Comparison of ENCODE assay signal across 1 cellular context in the genomic region with DNA sequence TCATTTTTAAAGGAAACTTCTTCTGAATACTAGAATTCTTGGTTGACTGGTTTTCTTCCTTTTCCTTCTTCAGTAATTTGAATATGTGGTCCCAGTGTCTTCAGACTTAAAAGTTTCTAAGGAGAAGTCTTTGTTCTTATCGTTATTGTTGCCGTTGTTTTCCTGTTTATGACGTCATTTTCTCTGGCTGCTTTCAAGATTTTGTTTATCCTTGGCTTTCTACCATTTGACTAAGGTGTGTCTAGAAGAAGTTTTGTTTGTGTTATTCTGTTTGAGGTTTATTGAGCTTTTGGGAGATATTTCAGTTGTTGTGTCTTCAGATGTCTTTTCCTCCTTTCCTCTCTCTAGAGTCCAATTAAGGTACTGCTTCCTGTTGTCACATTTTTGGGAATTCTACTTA.
TF ChIP-seq lines count a peak whose summit lies in the region.

No MANE protein-coding gene starts in this region.

TF ChIP-seq in K562, 482 proteins besides CTCF, POLR2A, EP300 and RAD21 (continued from another document and continues in another):
- TF ChIP-seq, protein P1, sequence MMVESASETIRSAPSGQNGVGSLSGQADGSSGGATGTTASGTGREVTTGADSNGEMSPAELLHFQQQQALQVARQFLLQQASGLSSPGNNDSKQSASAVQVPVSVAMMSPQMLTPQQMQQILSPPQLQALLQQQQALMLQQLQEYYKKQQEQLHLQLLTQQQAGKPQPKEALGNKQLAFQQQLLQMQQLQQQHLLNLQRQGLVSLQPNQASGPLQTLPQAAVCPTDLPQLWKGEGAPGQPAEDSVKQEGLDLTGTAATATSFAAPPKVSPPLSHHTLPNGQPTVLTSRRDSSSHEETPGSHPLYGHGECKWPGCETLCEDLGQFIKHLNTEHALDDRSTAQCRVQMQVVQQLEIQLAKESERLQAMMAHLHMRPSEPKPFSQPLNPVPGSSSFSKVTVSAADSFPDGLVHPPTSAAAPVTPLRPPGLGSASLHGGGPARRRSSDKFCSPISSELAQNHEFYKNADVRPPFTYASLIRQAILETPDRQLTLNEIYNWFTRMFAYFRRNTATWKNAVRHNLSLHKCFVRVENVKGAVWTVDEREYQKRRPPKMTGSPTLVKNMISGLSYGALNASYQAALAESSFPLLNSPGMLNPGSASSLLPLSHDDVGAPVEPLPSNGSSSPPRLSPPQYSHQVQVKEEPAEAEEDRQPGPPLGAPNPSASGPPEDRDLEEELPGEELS (CRISPR knock-in tag; IDR thresholded peaks at IDR 0.05; ENCODE audit: borderline replicate concordance): no peak
- TF ChIP-seq CBX5 (IDR thresholded peaks at IDR 0.05; ENCODE audit: borderline replicate concordance, low read depth) (no peak), DIDO1 (tag; IDR thresholded peaks at IDR 0.05; ENCODE audit: low read depth) (no peak), ZNF717 (CRISPR knock-in tag; IDR thresholded peaks at IDR 0.05) (no peak), MTA2 (IDR thresholded peaks at IDR 0.05; ENCODE audit: low read depth) (no peak), HMG20A (CRISPR knock-in tag; conservative IDR thresholded peaks at IDR 0.05) (no peak), NR2F6 (CRISPR knock-in tag; IDR thresholded peaks at IDR 0.05) (no peak), ATF1 (CRISPR knock-in tag; IDR thresholded peaks at IDR 0.05) (no peak), ATF1 (tag; IDR thresholded peaks at IDR 0.05) (peak; percentile 74), IRF9 (tag; IDR thresholded peaks at IDR 0.05) (no peak), KAT2B (IDR thresholded peaks at IDR 0.05; ENCODE audit: low read depth, low read length) (no peak), THRAP3 (IDR thresholded peaks at IDR 0.05; ENCODE audit: borderline replicate concordance) (no peak), PHB2 (IDR thresholded peaks at IDR 0.05; ENCODE audit: low read depth) (no peak), ARID2 (IDR thresholded peaks at IDR 0.05) (no peak), MCM7 (IDR thresholded peaks at IDR 0.05) (no peak), ZFP30 (CRISPR knock-in tag; IDR thresholded peaks at IDR 0.05; ENCODE audit: borderline replicate concordance) (no peak), FOXK2 (conservative IDR thresholded peaks at IDR 0.05 in 1 of 2, IDR thresholded peaks at IDR 0.05 in 1 of 2; ENCODE audit: low read depth in 2 of 2) (peak in 1 of 2 experiments; percentile 49; a peak in 1 of 4 replicates), CGGBP1 (CRISPR knock-in tag; IDR thresholded peaks at IDR 0.05) (no peak), ZNF609 (CRISPR knock-in tag; IDR thresholded peaks at IDR 0.05; ENCODE audit: borderline replicate concordance) (no peak), ESRRB (CRISPR knock-in tag; IDR thresholded peaks at IDR 0.05; ENCODE audit: borderline replicate concordance) (no peak), NCOA1 (IDR thresholded peaks at IDR 0.05; ENCODE audit: low read depth) (no peak), GTF2B (IDR thresholded peaks at IDR 0.05; ENCODE audit: extremely low read depth, insufficient read length) (no peak), CREB3 (tag; conservative IDR thresholded peaks at IDR 0.05; ENCODE audit: low read depth) (no peak)
- TF ChIP-seq, protein P2, sequence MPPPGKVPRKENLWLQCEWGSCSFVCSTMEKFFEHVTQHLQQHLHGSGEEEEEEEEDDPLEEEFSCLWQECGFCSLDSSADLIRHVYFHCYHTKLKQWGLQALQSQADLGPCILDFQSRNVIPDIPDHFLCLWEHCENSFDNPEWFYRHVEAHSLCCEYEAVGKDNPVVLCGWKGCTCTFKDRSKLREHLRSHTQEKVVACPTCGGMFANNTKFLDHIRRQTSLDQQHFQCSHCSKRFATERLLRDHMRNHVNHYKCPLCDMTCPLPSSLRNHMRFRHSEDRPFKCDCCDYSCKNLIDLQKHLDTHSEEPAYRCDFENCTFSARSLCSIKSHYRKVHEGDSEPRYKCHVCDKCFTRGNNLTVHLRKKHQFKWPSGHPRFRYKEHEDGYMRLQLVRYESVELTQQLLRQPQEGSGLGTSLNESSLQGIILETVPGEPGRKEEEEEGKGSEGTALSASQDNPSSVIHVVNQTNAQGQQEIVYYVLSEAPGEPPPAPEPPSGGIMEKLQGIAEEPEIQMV (tag; conservative IDR thresholded peaks at IDR 0.05; ENCODE audit: low read depth): no peak
- TF ChIP-seq, protein P3, sequence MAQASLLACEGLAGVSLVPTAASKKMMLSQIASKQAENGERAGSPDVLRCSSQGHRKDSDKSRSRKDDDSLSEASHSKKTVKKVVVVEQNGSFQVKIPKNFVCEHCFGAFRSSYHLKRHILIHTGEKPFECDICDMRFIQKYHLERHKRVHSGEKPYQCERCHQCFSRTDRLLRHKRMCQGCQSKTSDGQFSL (CRISPR knock-in tag; IDR thresholded peaks at IDR 0.05): no peak
- TF ChIP-seq, protein P3 (tag; IDR thresholded peaks at IDR 0.05): no peak
- TF ChIP-seq, protein P4, sequence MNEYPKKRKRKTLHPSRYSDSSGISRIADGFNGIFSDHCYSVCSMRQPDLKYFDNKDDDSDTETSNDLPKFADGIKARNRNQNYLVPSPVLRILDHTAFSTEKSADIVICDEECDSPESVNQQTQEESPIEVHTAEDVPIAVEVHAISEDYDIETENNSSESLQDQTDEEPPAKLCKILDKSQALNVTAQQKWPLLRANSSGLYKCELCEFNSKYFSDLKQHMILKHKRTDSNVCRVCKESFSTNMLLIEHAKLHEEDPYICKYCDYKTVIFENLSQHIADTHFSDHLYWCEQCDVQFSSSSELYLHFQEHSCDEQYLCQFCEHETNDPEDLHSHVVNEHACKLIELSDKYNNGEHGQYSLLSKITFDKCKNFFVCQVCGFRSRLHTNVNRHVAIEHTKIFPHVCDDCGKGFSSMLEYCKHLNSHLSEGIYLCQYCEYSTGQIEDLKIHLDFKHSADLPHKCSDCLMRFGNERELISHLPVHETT (CRISPR knock-in tag; conservative IDR thresholded peaks at IDR 0.05 in 1 of 2, IDR thresholded peaks at IDR 0.05 in 1 of 2): no peak
- TF ChIP-seq, protein P5, sequence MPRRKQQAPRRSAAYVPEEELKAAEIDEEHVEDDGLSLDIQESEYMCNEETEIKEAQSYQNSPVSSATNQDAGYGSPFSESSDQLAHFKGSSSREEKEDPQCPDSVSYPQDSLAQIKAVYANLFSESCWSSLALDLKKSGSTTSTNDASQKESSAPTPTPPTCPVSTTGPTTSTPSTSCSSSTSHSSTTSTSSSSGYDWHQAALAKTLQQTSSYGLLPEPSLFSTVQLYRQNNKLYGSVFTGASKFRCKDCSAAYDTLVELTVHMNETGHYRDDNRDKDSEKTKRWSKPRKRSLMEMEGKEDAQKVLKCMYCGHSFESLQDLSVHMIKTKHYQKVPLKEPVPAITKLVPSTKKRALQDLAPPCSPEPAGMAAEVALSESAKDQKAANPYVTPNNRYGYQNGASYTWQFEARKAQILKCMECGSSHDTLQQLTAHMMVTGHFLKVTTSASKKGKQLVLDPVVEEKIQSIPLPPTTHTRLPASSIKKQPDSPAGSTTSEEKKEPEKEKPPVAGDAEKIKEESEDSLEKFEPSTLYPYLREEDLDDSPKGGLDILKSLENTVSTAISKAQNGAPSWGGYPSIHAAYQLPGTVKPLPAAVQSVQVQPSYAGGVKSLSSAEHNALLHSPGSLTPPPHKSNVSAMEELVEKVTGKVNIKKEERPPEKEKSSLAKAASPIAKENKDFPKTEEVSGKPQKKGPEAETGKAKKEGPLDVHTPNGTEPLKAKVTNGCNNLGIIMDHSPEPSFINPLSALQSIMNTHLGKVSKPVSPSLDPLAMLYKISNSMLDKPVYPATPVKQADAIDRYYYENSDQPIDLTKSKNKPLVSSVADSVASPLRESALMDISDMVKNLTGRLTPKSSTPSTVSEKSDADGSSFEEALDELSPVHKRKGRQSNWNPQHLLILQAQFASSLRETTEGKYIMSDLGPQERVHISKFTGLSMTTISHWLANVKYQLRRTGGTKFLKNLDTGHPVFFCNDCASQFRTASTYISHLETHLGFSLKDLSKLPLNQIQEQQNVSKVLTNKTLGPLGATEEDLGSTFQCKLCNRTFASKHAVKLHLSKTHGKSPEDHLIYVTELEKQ (CRISPR knock-in tag; IDR thresholded peaks at IDR 0.05): no peak
- TF ChIP-seq, protein P6, sequence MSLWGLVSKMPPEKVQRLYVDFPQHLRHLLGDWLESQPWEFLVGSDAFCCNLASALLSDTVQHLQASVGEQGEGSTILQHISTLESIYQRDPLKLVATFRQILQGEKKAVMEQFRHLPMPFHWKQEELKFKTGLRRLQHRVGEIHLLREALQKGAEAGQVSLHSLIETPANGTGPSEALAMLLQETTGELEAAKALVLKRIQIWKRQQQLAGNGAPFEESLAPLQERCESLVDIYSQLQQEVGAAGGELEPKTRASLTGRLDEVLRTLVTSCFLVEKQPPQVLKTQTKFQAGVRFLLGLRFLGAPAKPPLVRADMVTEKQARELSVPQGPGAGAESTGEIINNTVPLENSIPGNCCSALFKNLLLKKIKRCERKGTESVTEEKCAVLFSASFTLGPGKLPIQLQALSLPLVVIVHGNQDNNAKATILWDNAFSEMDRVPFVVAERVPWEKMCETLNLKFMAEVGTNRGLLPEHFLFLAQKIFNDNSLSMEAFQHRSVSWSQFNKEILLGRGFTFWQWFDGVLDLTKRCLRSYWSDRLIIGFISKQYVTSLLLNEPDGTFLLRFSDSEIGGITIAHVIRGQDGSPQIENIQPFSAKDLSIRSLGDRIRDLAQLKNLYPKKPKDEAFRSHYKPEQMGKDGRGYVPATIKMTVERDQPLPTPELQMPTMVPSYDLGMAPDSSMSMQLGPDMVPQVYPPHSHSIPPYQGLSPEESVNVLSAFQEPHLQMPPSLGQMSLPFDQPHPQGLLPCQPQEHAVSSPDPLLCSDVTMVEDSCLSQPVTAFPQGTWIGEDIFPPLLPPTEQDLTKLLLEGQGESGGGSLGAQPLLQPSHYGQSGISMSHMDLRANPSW (CRISPR knock-in tag; IDR thresholded peaks at IDR 0.05): no peak
- TF ChIP-seq, protein P7, sequence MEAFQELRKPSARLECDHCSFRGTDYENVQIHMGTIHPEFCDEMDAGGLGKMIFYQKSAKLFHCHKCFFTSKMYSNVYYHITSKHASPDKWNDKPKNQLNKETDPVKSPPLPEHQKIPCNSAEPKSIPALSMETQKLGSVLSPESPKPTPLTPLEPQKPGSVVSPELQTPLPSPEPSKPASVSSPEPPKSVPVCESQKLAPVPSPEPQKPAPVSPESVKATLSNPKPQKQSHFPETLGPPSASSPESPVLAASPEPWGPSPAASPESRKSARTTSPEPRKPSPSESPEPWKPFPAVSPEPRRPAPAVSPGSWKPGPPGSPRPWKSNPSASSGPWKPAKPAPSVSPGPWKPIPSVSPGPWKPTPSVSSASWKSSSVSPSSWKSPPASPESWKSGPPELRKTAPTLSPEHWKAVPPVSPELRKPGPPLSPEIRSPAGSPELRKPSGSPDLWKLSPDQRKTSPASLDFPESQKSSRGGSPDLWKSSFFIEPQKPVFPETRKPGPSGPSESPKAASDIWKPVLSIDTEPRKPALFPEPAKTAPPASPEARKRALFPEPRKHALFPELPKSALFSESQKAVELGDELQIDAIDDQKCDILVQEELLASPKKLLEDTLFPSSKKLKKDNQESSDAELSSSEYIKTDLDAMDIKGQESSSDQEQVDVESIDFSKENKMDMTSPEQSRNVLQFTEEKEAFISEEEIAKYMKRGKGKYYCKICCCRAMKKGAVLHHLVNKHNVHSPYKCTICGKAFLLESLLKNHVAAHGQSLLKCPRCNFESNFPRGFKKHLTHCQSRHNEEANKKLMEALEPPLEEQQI (IDR thresholded peaks at IDR 0.05): peak; percentile 64; the same call in 1 of the 2 replicates
